ENCODE assay signal across 1 cellular context in genomic region chr1:44895919-44896734, GRCh38.
TF ChIP-seq lines count a peak whose summit lies in the region.

No MANE protein-coding gene starts in this region.

TF ChIP-seq in K562, 482 proteins besides CTCF, POLR2A, EP300 and RAD21 (continued from another document and continues in another):
- TF ChIP-seq ZNF740 (CRISPR knock-in tag; IDR thresholded peaks at IDR 0.05) (peak; percentile 60), ZNF740 (tag; IDR thresholded peaks at IDR 0.05) (no peak), ZBTB5 (IDR thresholded peaks at IDR 0.05) (no peak), TSHZ1 (CRISPR knock-in tag; IDR thresholded peaks at IDR 0.05) (no peak), TBL1XR1 (IDR thresholded peaks at IDR 0.05; ENCODE audit: low read length in 2 of 2) (no peak), MYNN (IDR thresholded peaks at IDR 0.05) (no peak), MYNN (CRISPR knock-in tag; IDR thresholded peaks at IDR 0.05) (no peak), KHSRP (IDR thresholded peaks at IDR 0.05) (no peak), DACH1 (IDR thresholded peaks at IDR 0.05; ENCODE audit: partially characterized antibody) (no peak), REST (CRISPR knock-in tag; IDR thresholded peaks at IDR 0.05; ENCODE audit: low read depth) (no peak), ZNF197 (CRISPR knock-in tag; IDR thresholded peaks at IDR 0.05; ENCODE audit: low read depth) (no peak), TEAD4 (IDR thresholded peaks at IDR 0.05; ENCODE audit: low read length) (peak; percentile 97), TEAD4 (CRISPR knock-in tag; IDR thresholded peaks at IDR 0.05; ENCODE audit: borderline replicate concordance) (no peak), ZNF140 (CRISPR knock-in tag; IDR thresholded peaks at IDR 0.05) (no peak), LEF1 (IDR thresholded peaks at IDR 0.05) (no peak; the same call in 1 of the 2 replicates), EHMT2 (IDR thresholded peaks at IDR 0.05) (no peak), CHD7 (IDR thresholded peaks at IDR 0.05; ENCODE audit: low read depth, low read length) (no peak), ETV1 (tag; conservative IDR thresholded peaks at IDR 0.05; ENCODE audit: low read depth) (no peak), ZEB2 (IDR thresholded peaks at IDR 0.05) (0 out of 2 replicates have a peak, but pooled peaks have one; percentile 71), HNRNPUL1 (IDR thresholded peaks at IDR 0.05; ENCODE audit: low read length) (no peak), HDAC3 (IDR thresholded peaks at IDR 0.05; ENCODE audit: borderline replicate concordance, partially characterized antibody) (no peak), MAFG (tag; conservative IDR thresholded peaks at IDR 0.05) (no peak), ZNF512 (tag; IDR thresholded peaks at IDR 0.05) (no peak), MAX (CRISPR knock-in tag; IDR thresholded peaks at IDR 0.05) (no peak), BACH1 (tag; IDR thresholded peaks at IDR 0.05) (no peak), KDM2B (CRISPR knock-in tag; IDR thresholded peaks at IDR 0.05) (no peak), STAG1 (CRISPR knock-in tag; IDR thresholded peaks at IDR 0.05; ENCODE audit: borderline replicate concordance) (no peak), ZNF583 (CRISPR knock-in tag; IDR thresholded peaks at IDR 0.05) (no peak), EGR1 (conservative IDR thresholded peaks at IDR 0.05) (no peak), ZNF280A (IDR thresholded peaks at IDR 0.05; ENCODE audit: low read depth, partially characterized antibody) (no peak), NCOR1 (IDR thresholded peaks at IDR 0.05) (peak; percentile 82), SNIP1 (IDR thresholded peaks at IDR 0.05; ENCODE audit: low read depth) (no peak), ZNF584 (CRISPR knock-in tag; IDR thresholded peaks at IDR 0.05; ENCODE audit: low read depth) (no peak), ZNF143 (CRISPR knock-in tag; IDR thresholded peaks at IDR 0.05) (no peak), CAMTA2 (CRISPR knock-in tag; conservative IDR thresholded peaks at IDR 0.05) (no peak)
